Comparison of ENCODE assay signal across 8 cellular contexts in genomic region chr16:4315185-4316102, GRCh38. TPM values are rescaled to one million over a fixed set of nuclear protein-coding genes. Genes with fewer than 3 reads are reported as not detected.
DNase-seq lines count a peak whose midpoint lies in the region; ATAC-seq and TF ChIP-seq lines count a peak whose summit lies in the region.

Gene GLIS2 (plus strand): TSS chr16:4316067. CDS start chr16:4332281, 16,214 bp downstream.

- peak within 1 kb of the TSS; percentile 91 for H2AFZ ChIP-seq in smooth muscle cell (ENCODE audit: low read depth)

- H3K27ac Mint-ChIP-seq in CD4-positive, alpha-beta T cell, result no peak within 1 kb of the TSS

- no peaks in the 10 kb centered on the region for H3F3A ChIP-seq in smooth muscle cell (ENCODE audit: low read depth)

- no peaks in the 10 kb centered on the region for H3K36me3 ChIP-seq in smooth muscle cell (ENCODE audit: low read depth)

- peaks cover 43% of the 10 kb centered on the region for H3K79me2 ChIP-seq in smooth muscle cell (ENCODE audit: low read depth)

- peaks cover 17% of the 10 kb centered on the region for H3K27me3 Mint-ChIP-seq in CD4-positive, alpha-beta T cell

- peaks cover 11% of the 10 kb centered on the region for H3K4me1 Mint-ChIP-seq in CD4-positive, alpha-beta T cell (ENCODE audit: low read depth)

- H3K4me3 ChIP-seq in smooth muscle cell, result peak within 1 kb of the TSS; percentile 90

- POLR2A ChIA-PET in CD4-positive, alpha-beta T cell (lab: Charles Lee), result interaction anchor here (0.7 to 1.7 kb wide), 3 partner anchors 9 to 42 kb away, joined by 3 to 6 read pairs (median 4); partner anchors contain the start of gene TFAP4
- POLR2A ChIA-PET in RWPE1 (lab: Yijun Ruan, JAX; ENCODE audit: low non-redundant PET), result no interaction called here

- no peak within 1 kb of the TSS for H3K27ac ChIP-seq in CD4-positive, alpha-beta T cell (ENCODE audit: low read depth, low read length)
- H3K27ac ChIP-seq in RWPE1 (peak within 1 kb of the TSS; percentile 97), caudate nucleus (ENCODE audit: low read depth, low read length) (peak within 1 kb of the TSS; percentile 62), smooth muscle cell (ENCODE audit: low read depth) (peak within 1 kb of the TSS; percentile 63)

- ATAC-seq in CD4-positive, alpha-beta T cell (ENCODE audit: poor library complexity), result peak; percentile 28
- peak; percentile 28 for ATAC-seq in HG02798 (IDR thresholded peaks at IDR 0.05; ENCODE audit: poor library complexity, unreplicated experiment)
- ATAC-seq in HG03342 (IDR thresholded peaks at IDR 0.05; ENCODE audit: unreplicated experiment), result no peak
- ATAC-seq in GM21576 (IDR thresholded peaks at IDR 0.05; ENCODE audit: unreplicated experiment), result no peak

- peaks cover 42% of the 10 kb centered on the region for H4K20me1 ChIP-seq in smooth muscle cell (ENCODE audit: low read depth)

- intact Hi-C loops in CD4-positive, alpha-beta T cell (cut with DNase I, micrococcal nuclease), result no loop called here

- peaks cover 43% of the 10 kb centered on the region for H3K4me1 ChIP-seq in smooth muscle cell (ENCODE audit: low read depth)

- CTCF ChIA-PET in CD4-positive, alpha-beta T cell (lab: Charles Lee), result interaction anchor here (0.7 kb wide), 1 partner anchor 61 kb away, joined by 3 read pairs; no protein-coding TSS in a partner anchor
- CTCF ChIA-PET in RWPE1 (lab: Yijun Ruan, JAX), result no interaction called here

- no peak for TF ChIP-seq CTCF in CD4-positive, alpha-beta T cell (IDR thresholded peaks at IDR 0.05)
- TF ChIP-seq CTCF in RWPE1 (conservative IDR thresholded peaks at IDR 0.05; ENCODE audit: low read depth), result no peak
- no peak for TF ChIP-seq CTCF in smooth muscle cell (IDR thresholded peaks at IDR 0.05; ENCODE audit: borderline replicate concordance, insufficient read depth, poor library complexity, severe bottlenecking)

- H3K4me2 ChIP-seq in smooth muscle cell, result peak within 1 kb of the TSS; percentile 98

- peak in 1 of 10 experiments; percentile 16 for DNase-seq in CD4-positive, alpha-beta T cell
- peak; percentile 81 for DNase-seq in RWPE1 (ENCODE audit: low spot score)
- DNase-seq in caudate nucleus (lab: John Stamatoyannopoulos, UW), result peak in 24 of 61 donors; percentile 12 to 83 (median 50)
- peak; percentile 89 for DNase-seq in islet precursor cell
- peak; percentile 78 for DNase-seq in smooth muscle cell (lab: John Stamatoyannopoulos, UW; ENCODE audit: unreplicated experiment)

- peak within 1 kb of the TSS; percentile 73 for H3K9ac ChIP-seq in smooth muscle cell (ENCODE audit: low read depth)

- peak within 1 kb of the TSS; percentile 99 for H3K4me3 Mint-ChIP-seq in CD4-positive, alpha-beta T cell

- WGBS in smooth muscle cell (ENCODE audit: low lambda C conversion rate), result under 1% methylated on average over 18 of the region's 114 CpGs

- no peaks in the 10 kb centered on the region for H3K36me3 Mint-ChIP-seq in CD4-positive, alpha-beta T cell (ENCODE audit: low read depth)

- peaks cover 33% of the 10 kb centered on the region for H3K27me3 ChIP-seq in CD4-positive, alpha-beta T cell (ENCODE audit: control insufficient read depth, insufficient read depth, low read length)
- no peaks in the 10 kb centered on the region for H3K27me3 ChIP-seq in smooth muscle cell (ENCODE audit: low read depth)

- no peaks in the 10 kb centered on the region for H3K9me3 ChIP-seq in CD4-positive, alpha-beta T cell (ENCODE audit: control insufficient read depth, low read length)
- H3K9me3 ChIP-seq in smooth muscle cell (replicated peaks; ENCODE audit: low read depth), result no peaks in the 10 kb centered on the region

- H3K9me3 Mint-ChIP-seq in CD4-positive, alpha-beta T cell, result no peaks in the 10 kb centered on the region

RNA-seq across cellular contexts. Expression of gene GLIS2, which starts in this region (rescaled TPM):
- total RNA-seq in CD4-positive, alpha-beta T cell, result not detected
- total RNA-seq in smooth muscle cell, result 1.2 and 2.8 TPM in 2 replicates
- 9.2 and 13.4 TPM in 2 replicates for polyA plus RNA-seq in smooth muscle cell

Comparison
In these comparisons a context has a peak if more than half of its experiments do, and no peak if none do; other contexts are left out.
1. Peak in ATAC-seq in CD4-positive, alpha-beta T cell; RNA of the gene not detected or under 1 TPM.